ENCODE assay signal across 1 cellular context in the genomic region with DNA sequence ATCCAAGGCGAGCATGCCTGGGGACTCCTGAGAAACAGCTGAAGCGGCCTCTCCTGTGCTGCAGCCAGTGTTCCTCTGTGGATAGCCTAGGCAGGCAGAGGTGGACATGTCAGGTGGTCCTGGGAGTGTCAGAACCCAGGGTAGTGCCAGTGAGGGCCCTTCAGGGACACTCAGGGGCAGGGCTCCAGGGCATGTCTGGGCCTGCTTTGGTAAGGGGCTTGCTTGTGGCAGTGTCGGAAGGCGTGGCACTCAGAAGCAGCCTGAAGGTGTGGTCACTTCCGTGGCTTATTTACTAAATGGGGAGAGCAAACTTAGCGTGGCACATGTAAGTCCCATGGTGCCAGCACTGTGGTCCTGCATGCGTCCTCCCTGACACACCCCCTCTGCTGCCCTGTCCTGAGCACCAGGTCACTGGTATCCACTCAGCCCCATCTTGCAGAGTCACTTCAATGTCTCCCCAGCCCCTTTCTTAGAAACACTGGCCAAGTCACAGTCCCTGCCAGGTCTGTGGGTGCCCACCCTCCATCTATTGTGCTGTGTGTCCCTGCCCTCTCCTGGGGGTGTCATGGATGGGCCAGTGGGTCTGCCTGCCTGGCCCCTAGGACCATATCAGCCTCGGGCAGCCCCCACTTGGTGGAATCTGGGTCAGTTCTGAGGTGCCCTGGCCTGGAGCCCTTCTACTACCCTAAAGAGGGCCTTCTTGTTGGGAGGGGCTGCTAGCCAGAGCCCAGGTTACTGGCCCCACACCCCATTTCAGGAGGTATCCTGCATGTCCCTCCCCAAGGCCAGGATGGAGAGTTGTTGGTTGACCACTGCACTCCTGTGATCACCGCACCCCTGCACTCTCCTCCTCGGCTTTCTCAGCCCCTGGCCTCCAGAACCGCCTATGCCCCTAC.
TF ChIP-seq lines count a peak whose summit lies in the region.

No MANE protein-coding gene starts in this region.

TF ChIP-seq in WTC11, 78 proteins besides CTCF, POLR2A, EP300 and RAD21:
- TF ChIP-seq TCF7 (CRISPR knock-in tag; IDR thresholded peaks at IDR 0.05; ENCODE audit: low read depth), result no peak
- TF ChIP-seq NR3C1 (CRISPR knock-in tag; conservative IDR thresholded peaks at IDR 0.05; ENCODE audit: low read depth), result no peak
- TF ChIP-seq, protein P1, sequence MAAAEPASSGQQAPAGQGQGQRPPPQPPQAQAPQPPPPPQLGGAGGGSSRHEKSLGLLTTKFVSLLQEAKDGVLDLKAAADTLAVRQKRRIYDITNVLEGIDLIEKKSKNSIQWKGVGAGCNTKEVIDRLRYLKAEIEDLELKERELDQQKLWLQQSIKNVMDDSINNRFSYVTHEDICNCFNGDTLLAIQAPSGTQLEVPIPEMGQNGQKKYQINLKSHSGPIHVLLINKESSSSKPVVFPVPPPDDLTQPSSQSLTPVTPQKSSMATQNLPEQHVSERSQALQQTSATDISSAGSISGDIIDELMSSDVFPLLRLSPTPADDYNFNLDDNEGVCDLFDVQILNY (CRISPR knock-in tag; IDR thresholded peaks at IDR 0.05), result no peak
- TF ChIP-seq, protein P2, sequence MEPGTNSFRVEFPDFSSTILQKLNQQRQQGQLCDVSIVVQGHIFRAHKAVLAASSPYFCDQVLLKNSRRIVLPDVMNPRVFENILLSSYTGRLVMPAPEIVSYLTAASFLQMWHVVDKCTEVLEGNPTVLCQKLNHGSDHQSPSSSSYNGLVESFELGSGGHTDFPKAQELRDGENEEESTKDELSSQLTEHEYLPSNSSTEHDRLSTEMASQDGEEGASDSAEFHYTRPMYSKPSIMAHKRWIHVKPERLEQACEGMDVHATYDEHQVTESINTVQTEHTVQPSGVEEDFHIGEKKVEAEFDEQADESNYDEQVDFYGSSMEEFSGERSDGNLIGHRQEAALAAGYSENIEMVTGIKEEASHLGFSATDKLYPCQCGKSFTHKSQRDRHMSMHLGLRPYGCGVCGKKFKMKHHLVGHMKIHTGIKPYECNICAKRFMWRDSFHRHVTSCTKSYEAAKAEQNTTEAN (CRISPR knock-in tag; IDR thresholded peaks at IDR 0.05), result no peak
